Comparison of ENCODE assay signal across 13 cellular contexts in the genomic region with DNA sequence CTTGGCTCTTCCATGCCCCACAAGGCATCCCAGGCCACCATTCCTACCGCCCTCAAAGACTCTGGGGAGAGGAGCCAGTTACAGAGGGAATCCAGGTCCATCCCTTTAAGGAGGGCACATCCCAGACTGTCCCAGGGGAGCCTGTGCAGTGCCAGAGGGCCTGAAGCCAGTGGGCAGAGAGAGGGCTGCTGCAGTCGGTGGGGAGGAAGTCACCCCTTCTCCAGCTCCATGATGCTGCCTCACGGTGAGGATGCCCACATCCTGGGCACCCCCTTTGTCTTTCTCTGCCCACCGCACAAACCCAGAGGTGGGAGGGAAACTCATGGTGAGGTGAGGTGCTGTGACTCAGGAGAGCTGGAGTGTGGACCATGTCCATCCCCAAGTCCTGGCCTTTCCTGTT. TPM values are rescaled to one million over a fixed set of nuclear protein-coding genes. Genes with fewer than 3 reads are reported as not detected.
DNase-seq lines count a peak whose midpoint lies in the region; ATAC-seq and TF ChIP-seq lines count a peak whose summit lies in the region.
"Had no signal": no experiment of that assay in that cellular context is flagged by ENCODE, and none has a peak within 500 bp of the region (broad histone marks: within the 10 kb centered on the region; RNA-seq: fewer than 3 reads in every experiment).

No MANE protein-coding gene starts in this region.

- no peak for TF ChIP-seq POLR2A in sigmoid colon (IDR thresholded peaks at IDR 0.05)

- no peak for TF ChIP-seq EP300 in sigmoid colon (IDR thresholded peaks at IDR 0.05)

- DNase-seq in NCI-H526 (lab: John Stamatoyannopoulos, UW) = peak; percentile 45 to 75
- DNase-seq in NCI-H526 treated with DMSO at 0.1 percent for 48 hours (lab: John Stamatoyannopoulos, UW) = no peak
- peak in 1 of 61 donors; percentile 45 for DNase-seq in caudate nucleus (lab: John Stamatoyannopoulos, UW)
- DNase-seq in sigmoid colon = peak; percentile 49
- no peak for DNase-seq in activated effector memory CD4-positive, alpha-beta T cell treated with Interleukin-2 at 50 U/mL for 16 hours
- DNase-seq: 8988T; activated CD8-positive, alpha-beta memory T cell treated with anti-CD3 and anti-CD28 coated beads, Interleukin-2, amount 50 U/mL, for 4 hours; brain microvascular endothelial cell; NCI-H1694 had no signal

- H3K27me3 ChIP-seq in sigmoid colon = peaks cover 5 to 49% (median 9%) of the 10 kb centered on the region in 3 donors
- H3K27me3 ChIP-seq: brain microvascular endothelial cell had no signal

- peaks cover 0 to 6% (median 0%) of the 10 kb centered on the region in 4 donors for H3K4me1 ChIP-seq in sigmoid colon

- H3K36me3 ChIP-seq in sigmoid colon = no peaks in the 10 kb centered on the region
- H3K36me3 ChIP-seq: brain microvascular endothelial cell had no signal

- TF ChIP-seq CTCF in sigmoid colon (IDR thresholded peaks at IDR 0.05) = no peak

- no peaks in the 10 kb centered on the region for H3K9me3 ChIP-seq in sigmoid colon

- intact Hi-C loops in sigmoid colon (cut with DNase I) = no loop called here

- 59 to 75% methylated on average over 4 of the region's 4 CpGs for WGBS in sigmoid colon, 2 donors

- no peak overlapping the region for H3K4me3 ChIP-seq in sigmoid colon

- H3K27ac ChIP-seq in caudate nucleus (ENCODE audit: low read depth, low read length) = peak overlapping the region; percentile 79
- no peak overlapping the region for H3K27ac ChIP-seq in sigmoid colon
- H3K27ac ChIP-seq: brain microvascular endothelial cell had no signal

- peak; percentile 5 for ATAC-seq in HG03025 (IDR thresholded peaks at IDR 0.05; ENCODE audit: low FRiP score, unreplicated experiment)
- no peak for ATAC-seq in activated CD4-positive, CD25-positive, alpha-beta regulatory T cell treated with anti-CD3 and anti-CD28 coated beads, Interleukin-2, amount 50 U/mL, for 24 hours
- ATAC-seq in GM19395 (IDR thresholded peaks at IDR 0.05; ENCODE audit: unreplicated experiment) = no peak

RNA-seq across cellular contexts. Expression of a gene that starts 26.3 kb away (rescaled TPM):
- total RNA-seq in sigmoid colon = 1 to 10 TPM; 2.7 to 4.6 (median 3.6) TPM
- polyA plus RNA-seq in sigmoid colon = 1 to 10 TPM in 2 of 3 donors, under 1 TPM in 1; 0.23 to 2.1 (median 1.2) TPM
- total RNA-seq: HT-29 had no signal

Comparison
In these comparisons a context has a peak if more than half of its experiments do, and no peak if none do; other contexts are left out.
1. DNase-seq: peak in NCI-H526 (2 of 2) and sigmoid colon (single experiment); none in NCI-H526 treated with DMSO at 0.1 percent for 48 hours (single experiment) and activated effector memory CD4-positive, alpha-beta T cell treated with Interleukin-2 at 50 U/mL for 16 hours (single experiment).